In genomic region chr3:32105291-32106131, GRCh38 we compare ENCODE assay signal across 2 cellular contexts.
TF ChIP-seq lines count a peak whose summit lies in the region.

No MANE protein-coding gene starts in this region.

TF ChIP-seq in A549, 52 proteins besides CTCF, POLR2A, EP300 and RAD21 (continued from another document):
- peak; percentile 94 for TF ChIP-seq E2F6 (IDR thresholded peaks at IDR 0.05; ENCODE audit: borderline replicate concordance, low read depth)
- TF ChIP-seq FOSB (CRISPR knock-in tag; IDR thresholded peaks at IDR 0.05) = no peak
- 0 out of 2 replicates have a peak, but pooled peaks have one; percentile 50 for TF ChIP-seq EHMT2 (IDR thresholded peaks at IDR 0.05; ENCODE audit: low read depth)
- peak; percentile 65 for TF ChIP-seq MAFK (IDR thresholded peaks at IDR 0.05; ENCODE audit: partially characterized antibody)
- no peak for TF ChIP-seq NFE2L2 (conservative IDR thresholded peaks at IDR 0.05; ENCODE audit: low read length)
- peak; percentile 49; the same call in 1 of the 2 replicates for TF ChIP-seq GATA3 (IDR thresholded peaks at IDR 0.05; ENCODE audit: borderline replicate concordance)
- peak; percentile 55; the same call in 1 of the 2 replicates for TF ChIP-seq JUNB (IDR thresholded peaks at IDR 0.05)
- 0 out of 2 replicates have a peak, but pooled peaks have one; percentile 13 for TF ChIP-seq RFX5 (IDR thresholded peaks at IDR 0.05)
- 0 out of 2 replicates have a peak, but pooled peaks have one; percentile 17 for TF ChIP-seq ATOH8 (CRISPR knock-in tag; IDR thresholded peaks at IDR 0.05; ENCODE audit: low read depth)
- peak; percentile 12 to 56; a peak in 3 of 4 replicates for TF ChIP-seq CEBPB (IDR thresholded peaks at IDR 0.05)
- no peak for TF ChIP-seq TP53 (CRISPR knock-in tag; IDR thresholded peaks at IDR 0.05)
- peak; percentile 37; the same call in 1 of the 3 replicates for TF ChIP-seq SMC3 (IDR thresholded peaks at IDR 0.05)
- TF ChIP-seq MAX (IDR thresholded peaks at IDR 0.05) = peak; percentile 69
- no peak for TF ChIP-seq ELK1 (IDR thresholded peaks at IDR 0.05; ENCODE audit: low read depth, low read length)
- peak; percentile 68; the same call in 1 of the 2 replicates for TF ChIP-seq ZSCAN20 (CRISPR knock-in tag; IDR thresholded peaks at IDR 0.05)
- no peak for TF ChIP-seq MYC (IDR thresholded peaks at IDR 0.05; ENCODE audit: borderline replicate concordance, low read length)

TF ChIP-seq in K562, 482 proteins besides CTCF, POLR2A, EP300 and RAD21 (continued from another document):
- TF ChIP-seq ILK (tag; IDR thresholded peaks at IDR 0.05; ENCODE audit: borderline replicate concordance, low read depth) (0 out of 2 replicates have a peak, but pooled peaks have one; percentile 13), NR4A1 (CRISPR knock-in tag; IDR thresholded peaks at IDR 0.05) (no peak), NR4A1 (tag; IDR thresholded peaks at IDR 0.05) (0 out of 2 replicates have a peak, but pooled peaks have one; percentile 77), ZKSCAN8 (CRISPR knock-in tag; IDR thresholded peaks at IDR 0.05) (0 out of 2 replicates have a peak, but pooled peaks have one; percentile 46), ATF4 (CRISPR knock-in tag; IDR thresholded peaks at IDR 0.05) (0 out of 2 replicates have a peak, but pooled peaks have one; percentile 41), C11orf30 (IDR thresholded peaks at IDR 0.05; ENCODE audit: low read depth) (no peak), MEF2A (IDR thresholded peaks at IDR 0.05; ENCODE audit: control insufficient read depth, low read depth, low read length) (no peak), CEBPG (CRISPR knock-in tag; IDR thresholded peaks at IDR 0.05) (no peak; the same call in 1 of the 2 replicates), CEBPG (tag; conservative IDR thresholded peaks at IDR 0.05 in 1 of 2, IDR thresholded peaks at IDR 0.05 in 1 of 2) (peak in 1 of 2 experiments; percentile 57; a peak in 2 of 4 replicates), ZNF740 (CRISPR knock-in tag; IDR thresholded peaks at IDR 0.05) (no peak), ZNF740 (tag; IDR thresholded peaks at IDR 0.05) (0 out of 4 replicates have a peak, but pooled peaks of 1 of the 2 experiments have one; percentile 33), E2F6 (IDR thresholded peaks at IDR 0.05; ENCODE audit: borderline replicate concordance in 1 of 2, extremely low read depth in 1 of 2, insufficient read depth in 1 of 2, insufficient read length in 1 of 2, low read depth in 1 of 2, low read length in 1 of 2, poor library complexity in 1 of 2, severe bottlenecking in 1 of 2) (peak in 1 of 2 experiments; percentile 66), THAP12 (CRISPR knock-in tag; IDR thresholded peaks at IDR 0.05) (no peak), MIER1 (IDR thresholded peaks at IDR 0.05; ENCODE audit: low read depth) (0 out of 2 replicates have a peak, but pooled peaks have one; percentile 38), TRIM24 (IDR thresholded peaks at IDR 0.05) (peak in 1 of 2 experiments; percentile 70; a peak in 2 of 4 replicates)
